In genomic region chr13:92952161-92952560, GRCh38 we compare ENCODE assay signal across 18 cellular contexts.
"Had no signal": no experiment of that assay in that cellular context is flagged by ENCODE, and none has a peak within 500 bp of the region (broad histone marks: within the 10 kb centered on the region; RNA-seq: fewer than 3 reads in every experiment).

No MANE protein-coding gene starts in this region.

- H3K4me3 ChIP-seq: esophagus muscularis mucosa, heart left ventricle, neural progenitor cell, ovary, right atrium auricular region, sigmoid colon, skin epidermis, stomach, thoracic aorta, transverse colon had no signal

- H3K9me3 Mint-ChIP-seq: neural progenitor cell had no signal

- H3K27ac Mint-ChIP-seq: natural killer cell, neural progenitor cell had no signal

- DNase-seq: effector memory CD4-positive, alpha-beta T cell; heart left ventricle; hippocampal formation; mammary epithelial cell; natural killer cell; nucleus accumbens; ovary; sigmoid colon; stimulated activated CD4-positive, alpha-beta T cell treated with anti-CD3 and anti-CD28 coated beads, Interleukin-12 subunit alpha, Interleukin-12 subunit beta, amount 100 ng/mL, for 4 hours; stimulated activated naive CD4-positive, alpha-beta T cell; stomach; substantia nigra; transverse colon had no signal

- H3K4me3 Mint-ChIP-seq: natural killer cell, neural progenitor cell had no signal

- H3K36me3 Mint-ChIP-seq: natural killer cell, neural progenitor cell had no signal

- H3K4me1 Mint-ChIP-seq: natural killer cell had no signal
